ENCODE assay signal across 8 cellular contexts in genomic region chr10:84008878-84009277, GRCh38.
DNase-seq lines count a peak whose midpoint lies in the region; ATAC-seq, FAIRE-seq and TF ChIP-seq lines count a peak whose summit lies in the region.

No MANE protein-coding gene starts in this region.

- no peak overlapping the region for H3K4me3 ChIP-seq in A549
- no peak overlapping the region for H3K4me3 ChIP-seq in SU-DHL-6 (ENCODE audit: insufficient read depth, low read length, poor library complexity, severe bottlenecking)
- H3K4me3 ChIP-seq in esophagus squamous epithelium: no peak overlapping the region

- CTCF ChIA-PET in A549 (lab: Yijun Ruan, JAX) (no interaction called here), GM10248 (lab: Yijun Ruan, JAX) (interaction anchor here (0.7 to 1.0 kb wide), 3 partner anchors 9 to 36 kb away, joined by 3 read pairs; no protein-coding TSS in a partner anchor)

- H3K27ac ChIP-seq in A549 (no peak overlapping the region), SU-DHL-6 (ENCODE audit: low read depth, low read length) (no peak overlapping the region), esophagus squamous epithelium (no peak overlapping the region)

- no peak overlapping the region for H2AFZ ChIP-seq in SU-DHL-6 (ENCODE audit: low read depth, low read length, severe bottlenecking)

- DNase-seq in A549 (ENCODE audit: low read depth in 1 of 2, low spot score in 1 of 2) (peak; percentile 6 to 20), GM10248 (ENCODE audit: extremely low spot score) (peak; percentile 50), esophagus squamous epithelium (lab: John Stamatoyannopoulos, UW) (no peak), posterior vena cava (ENCODE audit: low spot score) (no peak), NCI-H510A (lab: John Stamatoyannopoulos, UW) (no peak)
- DNase-seq in stimulated activated CD8-positive, alpha-beta memory T cell treated with anti-CD3 and anti-CD28 coated beads, Interleukin-7, amount 100 ng/mL, for 24 hours (ENCODE audit: low read depth): peak; percentile 11

- no peaks in the 10 kb centered on the region for H3K79me2 ChIP-seq in SU-DHL-6 (ENCODE audit: insufficient read depth, low read length)

- 25% methylated on average over 3 of the region's 3 CpGs for WGBS in A549 (ENCODE audit: missing lambda C conversion rate)
- 51% methylated on average over 2 to 3 of the region's 3 CpGs for WGBS in esophagus squamous epithelium, 2 donors

- TF ChIP-seq POLR2A in A549 (IDR thresholded peaks at IDR 0.05; ENCODE audit: low read length) (no peak), esophagus squamous epithelium (IDR thresholded peaks at IDR 0.05) (no peak)

- ATAC-seq in A549: peak in 1 of 2 experiments; percentile 77; a peak in 4 of 6 replicates
- ATAC-seq in HG03139 (IDR thresholded peaks at IDR 0.05; ENCODE audit: unreplicated experiment): peak; percentile 38

- intact Hi-C loops in esophagus squamous epithelium (cut with DNase I): no loop called here
- intact Hi-C loops in posterior vena cava (cut with DNase I): no loop called here

- no peaks in the 10 kb centered on the region for H3K4me1 ChIP-seq in A549
- H3K4me1 ChIP-seq in esophagus squamous epithelium: no peaks in the 10 kb centered on the region

- no peaks in the 10 kb centered on the region for H3K36me3 ChIP-seq in SU-DHL-6 (ENCODE audit: low read length)
- H3K36me3 ChIP-seq in esophagus squamous epithelium: no peaks in the 10 kb centered on the region

- TF ChIP-seq CTCF in A549 (IDR thresholded peaks at IDR 0.05): peak; percentile 45
- TF ChIP-seq CTCF in GM10248 (IDR thresholded peaks at IDR 0.05; ENCODE audit: control extremely low read depth, extremely low read depth, low read depth, missing control alignments): peak; percentile 63
- TF ChIP-seq CTCF in SU-DHL-6 (IDR thresholded peaks at IDR 0.05; ENCODE audit: insufficient read depth, low read length, poor library complexity, severe bottlenecking): peak; percentile 86
- peak in 5 of 6 experiments; percentile 23 to 52 (median 33) for TF ChIP-seq CTCF in esophagus squamous epithelium (IDR thresholded peaks at IDR 0.05)

- H4K20me1 ChIP-seq in SU-DHL-6 (ENCODE audit: low read depth, low read length): no peaks in the 10 kb centered on the region

- POLR2A ChIA-PET in A549 (lab: Yijun Ruan, JAX) (no interaction called here), GM10248 (lab: Yijun Ruan, JAX) (no interaction called here)

- peak in 1 of 2 experiments; percentile 35; a peak in 1 of 5 replicates for TF ChIP-seq RAD21 in A549 (conservative IDR thresholded peaks at IDR 0.05 in 1 of 2, IDR thresholded peaks at IDR 0.05 in 1 of 2)

- no peak for FAIRE-seq in A549 (lab: Jason Lieb, UNC)

- H3K9ac ChIP-seq in SU-DHL-6 (ENCODE audit: low read length): no peak overlapping the region

- H3K4me2 ChIP-seq in A549 (no peak overlapping the region), SU-DHL-6 (ENCODE audit: low read depth, low read length, poor library complexity, severe bottlenecking) (no peak overlapping the region)

- H3K27me3 ChIP-seq in SU-DHL-6 (ENCODE audit: low read length) (no peaks in the 10 kb centered on the region), esophagus squamous epithelium (peaks cover 0 to 5% (median 0%) of the 10 kb centered on the region in 4 donors)

- no peaks in the 10 kb centered on the region for H3F3A ChIP-seq in SU-DHL-6 (ENCODE audit: insufficient read depth)

- no peaks in the 10 kb centered on the region for H3K9me2 ChIP-seq in SU-DHL-6 (replicated peaks; ENCODE audit: insufficient read depth, low read length)

- no peak for TF ChIP-seq EP300 in A549 (IDR thresholded peaks at IDR 0.05)

- H3K9me3 ChIP-seq in A549 (no peaks in the 10 kb centered on the region), SU-DHL-6 (ENCODE audit: insufficient read depth, low read length) (no peaks in the 10 kb centered on the region), esophagus squamous epithelium (no peaks in the 10 kb centered on the region)

TF ChIP-seq in A549, 52 proteins besides CTCF, POLR2A, EP300 and RAD21:
- TF ChIP-seq FOXS1 (CRISPR knock-in tag; IDR thresholded peaks at IDR 0.05) (no peak), ZNF302 (CRISPR knock-in tag; IDR thresholded peaks at IDR 0.05) (no peak), EHF (CRISPR knock-in tag; IDR thresholded peaks at IDR 0.05) (no peak), SMC3 (IDR thresholded peaks at IDR 0.05) (no peak), CBX8 (IDR thresholded peaks at IDR 0.05) (no peak), MAFK (IDR thresholded peaks at IDR 0.05; ENCODE audit: partially characterized antibody) (no peak), JUNB (IDR thresholded peaks at IDR 0.05) (no peak), POLR2AphosphoS2 (conservative IDR thresholded peaks at IDR 0.05; ENCODE audit: low read length) (no peak), ELK1 (IDR thresholded peaks at IDR 0.05; ENCODE audit: low read depth, low read length) (no peak), HDAC2 (IDR thresholded peaks at IDR 0.05) (no peak), TP53 (CRISPR knock-in tag; IDR thresholded peaks at IDR 0.05) (no peak)
- TF ChIP-seq, protein P1, sequence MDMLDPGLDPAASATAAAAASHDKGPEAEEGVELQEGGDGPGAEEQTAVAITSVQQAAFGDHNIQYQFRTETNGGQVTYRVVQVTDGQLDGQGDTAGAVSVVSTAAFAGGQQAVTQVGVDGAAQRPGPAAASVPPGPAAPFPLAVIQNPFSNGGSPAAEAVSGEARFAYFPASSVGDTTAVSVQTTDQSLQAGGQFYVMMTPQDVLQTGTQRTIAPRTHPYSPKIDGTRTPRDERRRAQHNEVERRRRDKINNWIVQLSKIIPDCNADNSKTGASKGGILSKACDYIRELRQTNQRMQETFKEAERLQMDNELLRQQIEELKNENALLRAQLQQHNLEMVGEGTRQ (IDR thresholded peaks at IDR 0.05): no peak

Comparison
In these comparisons a context has a peak if more than half of its experiments do, and no peak if none do; other contexts are left out.
1. DNase-seq: peak in A549 (2 of 2), GM10248 (single experiment) and stimulated activated CD8-positive, alpha-beta memory T cell treated with anti-CD3 and anti-CD28 coated beads, Interleukin-7, amount 100 ng/mL, for 24 hours (single experiment); none in esophagus squamous epithelium (single experiment), posterior vena cava (single experiment) and NCI-H510A (single experiment).
2. CTCF ChIP-seq: peak in every context shown above with its lines; median percentile 86 in SU-DHL-6; 63 in GM10248; 45 in A549; 33 in esophagus squamous epithelium.